Comparison of ENCODE assay signal across 22 cellular contexts in the genomic region with DNA sequence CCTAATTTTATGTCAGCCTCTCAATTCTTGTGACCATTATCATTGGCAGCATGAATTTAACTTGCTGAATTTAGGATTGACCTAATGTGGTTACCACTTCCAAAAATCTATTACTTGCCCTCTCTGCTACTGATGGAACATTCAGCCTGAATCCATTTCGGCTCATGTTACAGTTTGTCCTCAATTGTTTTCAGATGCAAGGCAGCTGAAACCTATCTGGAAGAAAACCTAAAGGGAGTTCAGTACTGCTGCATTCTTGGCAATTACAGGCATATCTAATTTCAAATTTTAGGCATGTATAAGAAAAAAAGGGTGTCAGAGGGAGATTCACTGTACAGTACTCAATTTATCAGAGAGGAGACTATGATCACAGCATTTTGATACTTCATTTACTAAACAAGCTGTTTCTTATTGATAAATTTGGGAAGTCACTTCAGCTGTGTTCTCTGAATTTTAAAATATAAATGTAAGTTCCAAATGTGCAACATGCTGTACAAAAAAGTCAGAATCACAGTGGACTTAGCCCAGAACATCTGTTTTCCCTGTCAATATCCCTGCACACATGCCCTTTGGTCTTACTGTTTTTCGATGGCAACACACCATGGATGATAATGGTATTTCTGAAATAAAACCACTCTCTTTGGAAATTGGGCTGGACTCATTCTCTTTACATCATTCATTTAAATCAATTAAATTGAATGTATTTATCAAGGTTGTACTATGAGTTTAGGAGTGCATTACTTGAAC.
DNase-seq lines count a peak whose midpoint lies in the region; ATAC-seq and TF ChIP-seq lines count a peak whose summit lies in the region.
"Had no signal": no experiment of that assay in that cellular context is flagged by ENCODE, and none has a peak within 500 bp of the region (broad histone marks: within the 10 kb centered on the region; RNA-seq: fewer than 3 reads in every experiment).

No MANE protein-coding gene starts in this region.

- H3K9me3 Mint-ChIP-seq in HFFc6: no peaks in the 10 kb centered on the region
- H3K9me3 Mint-ChIP-seq: activated T-helper 2 cell treated with anti-CD3 and anti-CD28 coated beads, Interferon-gamma antibody, Interleukin-2, Interleukin-4, amounts not matched to agents 10 μg/mL and 5 μg/mL and 100 μg/mL, durations not matched to agents 14 hours and 24 hours and 36 hours; brain; mesothelial cell of epicardium had no signal

- no peak overlapping the region for H3K4me3 ChIP-seq in AG10803 (ENCODE audit: low read length)
- H3K4me3 ChIP-seq: coronary artery, sigmoid colon, testis had no signal

- no peaks in the 10 kb centered on the region for H3K36me3 Mint-ChIP-seq in HFFc6 (ENCODE audit: low read depth)
- H3K36me3 Mint-ChIP-seq: brain; CD14-positive monocyte; mesothelial cell of epicardium; natural killer cell treated with Interleukin-12 subunit alpha and Interleukin-12 subunit beta and Interleukin-15 and Interleukin-18, amount 100 ng/mL, for 72 hours had no signal

- no peaks in the 10 kb centered on the region for H3K4me1 Mint-ChIP-seq in HFFc6 (ENCODE audit: low read depth)
- H3K4me1 Mint-ChIP-seq: CD14-positive monocyte had no signal

- DNase-seq in AG10803 (ENCODE audit: low read depth) (peak; percentile 18), NCI-H1105 treated with DMSO at 0.1 percent for 48 hours (lab: John Stamatoyannopoulos, UW) (peak; percentile 49), dedifferentiated amniotic fluid mesenchymal stem cell (ENCODE audit: extremely low spot score) (peak; percentile 65), iPS-NIHi11 (ENCODE audit: low spot score) (peak; percentile 27), HFFc6 (no peak), GOT3 (lab: John Stamatoyannopoulos, UW) (no peak)
- no peak for DNase-seq in stimulated activated CD4-positive, alpha-beta T cell treated with anti-CD3 and anti-CD28 coated beads, Interleukin-4, amount 100 ng/mL, for 24 hours
- DNase-seq: activated CD4-positive, alpha-beta T cell treated with anti-CD3 and anti-CD28 coated beads for 48 hours; KG1; NCI-H187; NCI-H524; OCI-M1; Right ventricle myocardium superior; sigmoid colon; testis had no signal

- TF ChIP-seq CTCF in AG10803 (conservative IDR thresholded peaks at IDR 0.05; ENCODE audit: low read length) (no peak), HFFc6 (IDR thresholded peaks at IDR 0.05) (no peak)

- no peak overlapping the region for H3K4me3 Mint-ChIP-seq in HFFc6
- H3K4me3 Mint-ChIP-seq: brain; CD14-positive monocyte; mesothelial cell of epicardium; natural killer cell treated with Interleukin-12 subunit alpha and Interleukin-12 subunit beta and Interleukin-15 and Interleukin-18, amount 100 ng/mL, for 72 hours had no signal

- no peak overlapping the region for H3K27ac Mint-ChIP-seq in HFFc6
- H3K27ac Mint-ChIP-seq: activated T-helper 2 cell treated with anti-CD3 and anti-CD28 coated beads, Interferon-gamma antibody, Interleukin-2, Interleukin-4, amounts not matched to agents 10 μg/mL and 5 μg/mL and 100 μg/mL, durations not matched to agents 14 hours and 24 hours and 36 hours; brain; CD14-positive monocyte; mesothelial cell of epicardium; natural killer cell treated with Interleukin-12 subunit alpha and Interleukin-12 subunit beta and Interleukin-15 and Interleukin-18, amount 100 ng/mL, for 72 hours had no signal

- no peaks in the 10 kb centered on the region for H3K27me3 Mint-ChIP-seq in HFFc6 (ENCODE audit: insufficient read depth)
- H3K27me3 Mint-ChIP-seq: brain; natural killer cell treated with Interleukin-12 subunit alpha and Interleukin-12 subunit beta and Interleukin-15 and Interleukin-18, amount 100 ng/mL, for 72 hours had no signal

- ATAC-seq in GM21447 (IDR thresholded peaks at IDR 0.05; ENCODE audit: unreplicated experiment): no peak
- ATAC-seq: natural killer cell treated with Interleukin-12 subunit alpha and Interleukin-12 subunit beta and Interleukin-15 and Interleukin-18, amount 100 ng/mL, for 72 hours had no signal

Comparison
In these comparisons a context has a peak if more than half of its experiments do, and no peak if none do; other contexts are left out.
1. DNase-seq: peak in AG10803 (single experiment), NCI-H1105 treated with DMSO at 0.1 percent for 48 hours (single experiment), dedifferentiated amniotic fluid mesenchymal stem cell (single experiment) and iPS-NIHi11 (single experiment); none in HFFc6 (single experiment), GOT3 (single experiment) and stimulated activated CD4-positive, alpha-beta T cell treated with anti-CD3 and anti-CD28 coated beads, Interleukin-4, amount 100 ng/mL, for 24 hours (single experiment).